In genomic region chr4:55545133-55545532, GRCh38 we compare ENCODE assay signal across 8 cellular contexts. TPM values are rescaled to one million over a fixed set of nuclear protein-coding genes. Genes with fewer than 3 reads are reported as not detected.
DNase-seq lines count a peak whose midpoint lies in the region; TF ChIP-seq lines count a peak whose summit lies in the region.

No MANE protein-coding gene starts in this region.

- H3K4me3 Mint-ChIP-seq in activated naive CD4-positive, alpha-beta T cell treated with anti-CD3 and anti-CD28 coated beads for 36 hours = peak overlapping the region; percentile 84

- no peaks in the 10 kb centered on the region for H3K36me3 ChIP-seq in fibroblast of lung (ENCODE audit: control insufficient read depth, insufficient read depth, low read length)

- in situ Hi-C loops in SK-MEL-5 (cut with HindIII; ENCODE audit: low pct_unique_long_range_greater_than_20kb, low sequenced_read_pairs) = no loop called here

- H3K27me3 Mint-ChIP-seq in activated naive CD4-positive, alpha-beta T cell treated with anti-CD3 and anti-CD28 coated beads for 36 hours (ENCODE audit: low read depth) = no peaks in the 10 kb centered on the region

- TF ChIP-seq CTCF in fibroblast of lung (conservative IDR thresholded peaks at IDR 0.05 in 1 of 2, IDR thresholded peaks at IDR 0.05 in 1 of 2; ENCODE audit: low read depth in 1 of 2, low read length in 2 of 2) (no peak), retinal pigment epithelial cell (conservative IDR thresholded peaks at IDR 0.05; ENCODE audit: low read depth, low read length) (no peak)

- no peak for DNase-seq in activated naive CD4-positive, alpha-beta T cell treated with anti-CD3 and anti-CD28 coated beads for 36 hours
- no peak for DNase-seq in activated naive CD4-positive, alpha-beta T cell (lab: John Stamatoyannopoulos, UW)
- peak; percentile 2 for DNase-seq in SK-MEL-5 (ENCODE audit: low read depth, low spot score)
- DNase-seq in fibroblast of lung (ENCODE audit: low read depth in 2 of 2) = peak; percentile 21 to 32
- DNase-seq in retinal pigment epithelial cell (ENCODE audit: low read depth) = no peak
- no peak for DNase-seq in middle frontal gyrus (ENCODE audit: extremely low spot score, low spot score)
- no peak for DNase-seq in ureter (ENCODE audit: low spot score)
- no peak for DNase-seq in head of caudate nucleus

- H3K4me2 ChIP-seq in fibroblast of lung (ENCODE audit: extremely low read depth, insufficient read depth, low read length) = peak overlapping the region; percentile 84

- H2AFZ ChIP-seq in fibroblast of lung (ENCODE audit: low read length) = no peak overlapping the region

- peaks cover 51% of the 10 kb centered on the region for H3K4me1 Mint-ChIP-seq in activated naive CD4-positive, alpha-beta T cell treated with anti-CD3 and anti-CD28 coated beads for 36 hours (ENCODE audit: low read depth)

- peak overlapping the region; percentile 67 for H3K27ac ChIP-seq in fibroblast of lung (ENCODE audit: insufficient read depth, low read length)

- H3K79me2 ChIP-seq in fibroblast of lung (ENCODE audit: control insufficient read depth, insufficient read depth, low read length) = peaks cover 45% of the 10 kb centered on the region

- H3K36me3 Mint-ChIP-seq in activated naive CD4-positive, alpha-beta T cell treated with anti-CD3 and anti-CD28 coated beads for 36 hours (ENCODE audit: low read depth) = peaks cover 3% of the 10 kb centered on the region

- intact Hi-C loops in activated naive CD4-positive, alpha-beta T cell treated with anti-CD3 and anti-CD28 coated beads for 36 hours (cut with micrococcal nuclease) = loop anchor here (5.0 kb wide), 3 partner anchors 92 to 1432 kb away; partner anchors contain the start of genes NMU, NOA1 and POLR2B
- intact Hi-C loops in head of caudate nucleus (cut with DNase I) = loop anchor here (10.0 kb wide), 2 partner anchors 110 to 150 kb away; partner anchors contain the start of gene TMEM165

- H3K9me3 Mint-ChIP-seq in activated naive CD4-positive, alpha-beta T cell treated with anti-CD3 and anti-CD28 coated beads for 36 hours = no peaks in the 10 kb centered on the region

- CTCF ChIA-PET in activated naive CD4-positive, alpha-beta T cell treated with anti-CD3 and anti-CD28 coated beads for 36 hours (lab: Charles Lee) = interaction anchor here (0.5 to 2.0 kb wide), 5 partner anchors 12 to 1618 kb away, joined by 3 to 11 read pairs (median 3); partner anchors contain the start of gene SRD5A3

- H3K9me3 ChIP-seq in fibroblast of lung (ENCODE audit: control insufficient read depth, insufficient read depth, low read depth, low read length) = no peaks in the 10 kb centered on the region

- H3K4me3 ChIP-seq in fibroblast of lung (replicated peaks in 1 of 4; ENCODE audit: control extremely low read depth in 1 of 4, insufficient read depth in 1 of 4, low read depth in 3 of 4, low read length in 4 of 4) = peak overlapping the region; percentile 43 to 94 (median 75)
- peak overlapping the region; percentile 80 for H3K4me3 ChIP-seq in retinal pigment epithelial cell (ENCODE audit: low read length)

- no peaks in the 10 kb centered on the region for H3K27me3 ChIP-seq in fibroblast of lung (ENCODE audit: control insufficient read depth, insufficient read depth, low read length)

- no peak overlapping the region for H3K27ac Mint-ChIP-seq in activated naive CD4-positive, alpha-beta T cell treated with anti-CD3 and anti-CD28 coated beads for 36 hours

- peaks cover 13% of the 10 kb centered on the region for H3K4me1 ChIP-seq in fibroblast of lung (ENCODE audit: control insufficient read depth, extremely low read depth, insufficient read depth, low read length)

- no peaks in the 10 kb centered on the region for H4K20me1 ChIP-seq in fibroblast of lung (ENCODE audit: control insufficient read depth, extremely low read depth, insufficient read depth, low read length)

- H3K9ac ChIP-seq in fibroblast of lung (ENCODE audit: insufficient read depth, low read length) = no peak overlapping the region

RNA-seq across cellular contexts. Expression of gene CLOCK, which starts 1.6 kb away (rescaled TPM):
- total RNA-seq in activated naive CD4-positive, alpha-beta T cell treated with anti-CD3 and anti-CD28 coated beads for 36 hours = 1 to 10 TPM; 8.1 to 8.5 TPM
- 11.3 and 17.7 TPM in 2 replicates for total RNA-seq in SK-MEL-5 (2014; rRNA removed; shearing (Covaris generic))
- polyA plus RNA-seq in SK-MEL-5 (2015; cell fraction: cytosol; rRNA removed) = 5.0 and 21.3 TPM in 2 replicates
- polyA plus RNA-seq in SK-MEL-5 (2015; cell fraction: nucleus; rRNA removed) = 11.0 and 20.1 TPM in 2 replicates
- total RNA-seq in fibroblast of lung (17.7 and 27.4 TPM in 2 replicates), ureter (31.0 TPM)
- polyA plus RNA-seq in fibroblast of lung = 25.8 and 26.1 TPM in 2 replicates
- 13.0 and 15.9 TPM in 2 replicates for polyA plus RNA-seq in fibroblast of lung (2012)
- polyA minus RNA-seq in fibroblast of lung (ENCODE audit: low replicate concordance) = 9.3 and 54.4 TPM in 2 replicates

RNA-seq across cellular contexts. Expression of gene PDCL2, which starts 46.9 kb away (rescaled TPM):
- not detected for total RNA-seq in activated naive CD4-positive, alpha-beta T cell treated with anti-CD3 and anti-CD28 coated beads for 36 hours
- not detected in 2 replicates for total RNA-seq in SK-MEL-5 (2014; rRNA removed; shearing (Covaris generic))
- polyA plus RNA-seq in SK-MEL-5 (2015; cell fraction: cytosol; rRNA removed) = not detected in 2 replicates
- not detected in 2 replicates for polyA plus RNA-seq in SK-MEL-5 (2015; cell fraction: nucleus; rRNA removed)
- not detected in 2 replicates for total RNA-seq in fibroblast of lung
- polyA plus RNA-seq in fibroblast of lung = not detected in 2 replicates
- polyA plus RNA-seq in fibroblast of lung (2012) = not detected in 2 replicates
- not detected in 2 replicates for polyA minus RNA-seq in fibroblast of lung (ENCODE audit: low replicate concordance)
- total RNA-seq in ureter = not detected

Comparison
In these comparisons a context has a peak if more than half of its experiments do, and no peak if none do; other contexts are left out.
1. DNase-seq: peak in SK-MEL-5 (single experiment) and fibroblast of lung (2 of 2); none in activated naive CD4-positive, alpha-beta T cell treated with anti-CD3 and anti-CD28 coated beads for 36 hours (single experiment), activated naive CD4-positive, alpha-beta T cell (0 of 4), retinal pigment epithelial cell (single experiment), middle frontal gyrus (single experiment), ureter (single experiment) and head of caudate nucleus (0 of 42).